Comparison of ENCODE assay signal across 18 cellular contexts in genomic region chr17:30571921-30572320, GRCh38.
DNase-seq lines count a peak whose midpoint lies in the region; ATAC-seq lines count a peak whose summit lies in the region.
"Had no signal": no experiment of that assay in that cellular context is flagged by ENCODE, and none has a peak within 500 bp of the region (broad histone marks: within the 10 kb centered on the region; RNA-seq: fewer than 3 reads in every experiment).

No MANE protein-coding gene starts in this region.

- no peak for ATAC-seq in left lobe of liver
- ATAC-seq in GM19463 (IDR thresholded peaks at IDR 0.05; ENCODE audit: unreplicated experiment): no peak
- ATAC-seq: CD8-positive, alpha-beta T cell had no signal

- peak; percentile 42 for DNase-seq in activated CD8-positive, alpha-beta memory T cell treated with anti-CD3 and anti-CD28 coated beads, Interleukin-2, amount 50 U/mL, for 48 hours
- DNase-seq in activated CD8-positive, alpha-beta memory T cell treated with anti-CD3 and anti-CD28 coated beads for 24 hours: no peak
- DNase-seq in left lobe of liver (ENCODE audit: low spot score): peak; percentile 16
- DNase-seq in neuronal stem cell (ENCODE audit: low spot score): no peak
- DNase-seq in ureter (ENCODE audit: low spot score): peak; percentile 37
- DNase-seq in activated CD4-positive, alpha-beta T cell treated with anti-CD3 and anti-CD28 coated beads, Interleukin-2, amount 50 U/mL, for 4 hours: no peak
- no peak for DNase-seq in NCI-H510A (lab: John Stamatoyannopoulos, UW)
- DNase-seq: Caco-2; CD4-positive, CD25-positive, alpha-beta regulatory T cell; CD8-positive, alpha-beta T cell; DMS153; DND-41; GM23248; HCEC 1CT had no signal

- no peak overlapping the region for H3K27ac ChIP-seq in neuronal stem cell (replicated peaks; ENCODE audit: low read length)
- H3K27ac ChIP-seq: 22Rv1, BLaER1, C4-2B, GM23248 had no signal

- no peak overlapping the region for H3K23ac ChIP-seq in neuronal stem cell (ENCODE audit: low read depth, low read length, poor library complexity)

- H3K4me1 ChIP-seq in neuronal stem cell (ENCODE audit: control insufficient read depth in 2 of 2, insufficient read depth in 1 of 2, low read depth in 1 of 2, low read length in 2 of 2): no peaks in the 10 kb centered on the region
- H3K4me1 ChIP-seq: Caco-2 had no signal

- no peak overlapping the region for H4K8ac ChIP-seq in neuronal stem cell (ENCODE audit: low read depth, low read length)

- H3K4me3 ChIP-seq in neuronal stem cell (ENCODE audit: low read length in 2 of 2): no peak overlapping the region
- H3K4me3 ChIP-seq: BLaER1, GM23248 had no signal

- H2AFZ ChIP-seq in neuronal stem cell (ENCODE audit: low read length): no peak overlapping the region
- H2AFZ ChIP-seq: GM23248 had no signal

- no peak overlapping the region for H4K91ac ChIP-seq in neuronal stem cell (ENCODE audit: low read depth, low read length, poor library complexity)

- no peak overlapping the region for H2BK12ac ChIP-seq in neuronal stem cell (ENCODE audit: low read length)

- WGBS in neuronal stem cell (ENCODE audit: extremely low coverage in 2 of 2, insufficient read length in 2 of 2, insufficient replicate concordance in 1 of 2), 2 donors: no CpG with 5 or more reads among the region's 7 CpGs

- no peaks in the 10 kb centered on the region for H3K36me3 ChIP-seq in neuronal stem cell (replicated peaks in 1 of 2; ENCODE audit: control insufficient read depth in 2 of 2, insufficient read depth in 2 of 2, low read length in 2 of 2)
- H3K36me3 ChIP-seq: BLaER1 had no signal

- peak overlapping the region; percentile 92 for H2BK15ac ChIP-seq in neuronal stem cell (ENCODE audit: low read length)

- H3K27me3 ChIP-seq in neuronal stem cell (ENCODE audit: control insufficient read depth in 3 of 3, insufficient read depth in 3 of 3, low read depth in 1 of 3, low read length in 3 of 3): peaks cover 0 to 7% (median 0%) of the 10 kb centered on the region in 3 experiments
- H3K27me3 ChIP-seq: BLaER1 had no signal

- no peak overlapping the region for H2BK5ac ChIP-seq in neuronal stem cell (ENCODE audit: low read length)

- H2BK120ac ChIP-seq in neuronal stem cell (ENCODE audit: low read depth, low read length): no peak overlapping the region

- peaks cover 2% of the 10 kb centered on the region for H3K79me1 ChIP-seq in neuronal stem cell (ENCODE audit: low read depth, low read length)

- peak overlapping the region; percentile 8 for H3K18ac ChIP-seq in neuronal stem cell (ENCODE audit: low read length)

- no peak overlapping the region for H3K4me2 ChIP-seq in neuronal stem cell (ENCODE audit: insufficient read depth, low read length, poor library complexity, severe bottlenecking)
- H3K4me2 ChIP-seq: BLaER1 had no signal

- peak overlapping the region; percentile 63 for H3K14ac ChIP-seq in neuronal stem cell (ENCODE audit: low read length)

- peak overlapping the region; percentile 28 for H2AK5ac ChIP-seq in neuronal stem cell (ENCODE audit: low read depth, low read length)

- no peaks in the 10 kb centered on the region for H3K9me3 ChIP-seq in neuronal stem cell (replicated peaks in 1 of 2; ENCODE audit: control insufficient read depth in 2 of 2, insufficient read depth in 1 of 2, low read depth in 1 of 2, low read length in 2 of 2)
- H3K9me3 ChIP-seq: BLaER1, Caco-2 had no signal

- no peak overlapping the region for H3K4ac ChIP-seq in neuronal stem cell (ENCODE audit: low read length)

- H3K9ac ChIP-seq in neuronal stem cell (ENCODE audit: low read depth, low read length, poor library complexity): peak overlapping the region; percentile 44
- H3K9ac ChIP-seq: BLaER1, GM23248 had no signal

Comparison
In these comparisons a context has a peak if more than half of its experiments do, and no peak if none do; other contexts are left out.
1. DNase-seq: peak in activated CD8-positive, alpha-beta memory T cell treated with anti-CD3 and anti-CD28 coated beads, Interleukin-2, amount 50 U/mL, for 48 hours (single experiment), left lobe of liver (single experiment) and ureter (single experiment); none in activated CD8-positive, alpha-beta memory T cell treated with anti-CD3 and anti-CD28 coated beads for 24 hours (single experiment), neuronal stem cell (single experiment), activated CD4-positive, alpha-beta T cell treated with anti-CD3 and anti-CD28 coated beads, Interleukin-2, amount 50 U/mL, for 4 hours (0 of 2) and NCI-H510A (single experiment).